Comparison of ENCODE assay signal across 8 cellular contexts in genomic region chr2:222655748-222656543, GRCh38. TPM values are rescaled to one million over a fixed set of nuclear protein-coding genes. Genes with fewer than 3 reads are reported as not detected.
DNase-seq lines count a peak whose midpoint lies in the region; ATAC-seq and TF ChIP-seq lines count a peak whose summit lies in the region.

Gene FARSB, minus strand, starts transcription at chr2:222656092. Its CDS starts 19 bp downstream, at chr2:222656073.

- no peaks in the 10 kb centered on the region for H3K9me2 ChIP-seq in GM23248 (ENCODE audit: insufficient read depth)

- H3K79me2 ChIP-seq in DND-41 (ENCODE audit: insufficient read depth, low read length) (peaks cover 53% of the 10 kb centered on the region), GM23248 (ENCODE audit: insufficient read depth) (peaks cover 52% of the 10 kb centered on the region)

- H2AFZ ChIP-seq in DND-41 (ENCODE audit: low read depth, low read length): peak within 1 kb of the TSS; percentile 85
- H2AFZ ChIP-seq in GM23248: peak within 1 kb of the TSS; percentile 93

- H3K4me3 ChIP-seq in DND-41 (ENCODE audit: low read depth in 1 of 2, low read length in 2 of 2) (peak within 1 kb of the TSS; percentile 86 to 98), GM23248 (peak within 1 kb of the TSS; percentile 96)
- peak within 1 kb of the TSS; percentile 82 for H3K4me3 ChIP-seq in naive thymus-derived CD4-positive, alpha-beta T cell (ENCODE audit: low read length)

- H3K9me3 ChIP-seq in DND-41 (ENCODE audit: insufficient read depth, low read length, severe bottlenecking) (no peaks in the 10 kb centered on the region), GM23248 (ENCODE audit: low read depth) (no peaks in the 10 kb centered on the region)
- no peaks in the 10 kb centered on the region for H3K9me3 ChIP-seq in naive thymus-derived CD4-positive, alpha-beta T cell (ENCODE audit: control insufficient read depth in 2 of 3, low read length in 3 of 3)

- H3K36me3 Mint-ChIP-seq in activated T-helper 1 cell treated with anti-CD3 and anti-CD28 coated beads, Interleukin-12 subunit alpha, Interleukin-12 subunit beta, Interleukin-2, Interleukin-4 antibody, amounts not matched to agents 30 ng/mL and 10 ng/mL and 1 ng/mL, durations not matched to agents 14 hours and 24 hours and 36 hours (ENCODE audit: low read depth): peaks cover 13% of the 10 kb centered on the region
- H3K36me3 Mint-ChIP-seq in naive thymus-derived CD4-positive, alpha-beta T cell: peaks cover 2 to 5% (median 4%) of the 10 kb centered on the region in 5 donors
- peaks cover 13 to 15% of the 10 kb centered on the region in 2 donors for H3K36me3 Mint-ChIP-seq in stimulated activated naive B cell treated with anti-CD40 and anti-IgM and Interleukin-4, amounts not matched to agents 10 μg/mL and 1 μg/mL and 100 μg/mL, for 72 hours

- H3K27me3 Mint-ChIP-seq in activated T-helper 1 cell treated with anti-CD3 and anti-CD28 coated beads, Interleukin-12 subunit alpha, Interleukin-12 subunit beta, Interleukin-2, Interleukin-4 antibody, amounts not matched to agents 30 ng/mL and 10 ng/mL and 1 ng/mL, durations not matched to agents 14 hours and 24 hours and 36 hours (ENCODE audit: insufficient read depth): no peaks in the 10 kb centered on the region
- H3K27me3 Mint-ChIP-seq in naive thymus-derived CD4-positive, alpha-beta T cell: no peaks in the 10 kb centered on the region
- no peaks in the 10 kb centered on the region for H3K27me3 Mint-ChIP-seq in stimulated activated naive B cell treated with anti-CD40 and anti-IgM and Interleukin-4, amounts not matched to agents 10 μg/mL and 1 μg/mL and 100 μg/mL, for 72 hours

- H3K4me1 ChIP-seq in DND-41 (ENCODE audit: insufficient read depth, low read length) (peaks cover 37% of the 10 kb centered on the region), GM23248 (ENCODE audit: insufficient read depth) (peaks cover 25% of the 10 kb centered on the region)
- H3K4me1 ChIP-seq in naive thymus-derived CD4-positive, alpha-beta T cell (ENCODE audit: control insufficient read depth in 2 of 2, insufficient read depth in 2 of 2, low read length in 2 of 2): peaks cover 18 to 20% of the 10 kb centered on the region in 2 donors

- no peak for TF ChIP-seq CTCF in DND-41 (IDR thresholded peaks at IDR 0.05; ENCODE audit: borderline replicate concordance, extremely low read depth, low read length, poor library complexity, severe bottlenecking)

- H3F3A ChIP-seq in GM23248 (ENCODE audit: insufficient read depth): peaks cover 30% of the 10 kb centered on the region

- no peaks in the 10 kb centered on the region for H3K27me3 ChIP-seq in DND-41 (ENCODE audit: insufficient read depth, low read length, poor library complexity)
- H3K27me3 ChIP-seq in GM23248 (replicated peaks; ENCODE audit: insufficient read depth): no peaks in the 10 kb centered on the region
- H3K27me3 ChIP-seq in naive thymus-derived CD4-positive, alpha-beta T cell (ENCODE audit: control insufficient read depth in 2 of 2, insufficient read depth in 2 of 2, low read length in 2 of 2): no peaks in the 10 kb centered on the region

- H3K4me3 Mint-ChIP-seq in activated T-helper 1 cell treated with anti-CD3 and anti-CD28 coated beads, Interleukin-12 subunit alpha, Interleukin-12 subunit beta, Interleukin-2, Interleukin-4 antibody, amounts not matched to agents 30 ng/mL and 10 ng/mL and 1 ng/mL, durations not matched to agents 14 hours and 24 hours and 36 hours: peak within 1 kb of the TSS; percentile 95
- H3K4me3 Mint-ChIP-seq in naive thymus-derived CD4-positive, alpha-beta T cell: peak within 1 kb of the TSS; percentile 95 to 100 (median 99)
- H3K4me3 Mint-ChIP-seq in stimulated activated naive B cell treated with anti-CD40 and anti-IgM and Interleukin-4, amounts not matched to agents 10 μg/mL and 1 μg/mL and 100 μg/mL, for 72 hours: peak within 1 kb of the TSS; percentile 98 to 100

- in situ Hi-C loops in GM23248 (cut with MboI): no loop called here

- peak; percentile 89 for ATAC-seq in DND-41 (ENCODE audit: insufficient read depth, low read depth)
- ATAC-seq in naive thymus-derived CD4-positive, alpha-beta T cell: peak; percentile 96
- peak; percentile 93 to 96 for ATAC-seq in stimulated activated naive B cell treated with anti-CD40 and anti-IgM and Interleukin-4, amounts not matched to agents 10 μg/mL and 1 μg/mL and 100 μg/mL, for 72 hours (replicated peaks)

- intact Hi-C loops in activated T-helper 1 cell treated with anti-CD3 and anti-CD28 coated beads, Interleukin-12 subunit alpha, Interleukin-12 subunit beta, Interleukin-2, Interleukin-4 antibody, amounts not matched to agents 30 ng/mL and 10 ng/mL and 1 ng/mL, durations not matched to agents 14 hours and 24 hours and 36 hours (cut with micrococcal nuclease): loop anchor here (1.0 to 5.0 kb wide), 8 partner anchors 34 to 1931 kb away; partner anchors contain the start of genes AP1S3, CUL3 and MRPL44
- intact Hi-C loops in naive thymus-derived CD4-positive, alpha-beta T cell (cut with micrococcal nuclease): loop anchor here (1.0 to 5.0 kb wide), 10 partner anchors 34 to 1929 kb away; partner anchors contain the start of genes CUL3 (in 2 of the 2), EPHA4 (in 1 of the 2), MRPL44 (in 1 of the 2) and SGPP2 (in 1 of the 2)

- WGBS in GM23248 (ENCODE audit: low coverage in 1 of 2, low lambda C conversion rate in 2 of 2, missing lambda C conversion rate in 2 of 2), 2 experiments: 0 to 1% methylated on average over 45 to 50 of the region's 50 CpGs

- H3K27ac Mint-ChIP-seq in activated T-helper 1 cell treated with anti-CD3 and anti-CD28 coated beads, Interleukin-12 subunit alpha, Interleukin-12 subunit beta, Interleukin-2, Interleukin-4 antibody, amounts not matched to agents 30 ng/mL and 10 ng/mL and 1 ng/mL, durations not matched to agents 14 hours and 24 hours and 36 hours: peak within 1 kb of the TSS; percentile 87
- peak within 1 kb of the TSS; percentile 98 to 100 (median 99) for H3K27ac Mint-ChIP-seq in naive thymus-derived CD4-positive, alpha-beta T cell
- peak within 1 kb of the TSS; percentile 100 for H3K27ac Mint-ChIP-seq in stimulated activated naive B cell treated with anti-CD40 and anti-IgM and Interleukin-4, amounts not matched to agents 10 μg/mL and 1 μg/mL and 100 μg/mL, for 72 hours

- POLR2A ChIA-PET in naive thymus-derived CD4-positive, alpha-beta T cell (lab: Charles Lee): no interaction called here

- H3K27ac ChIP-seq in DND-41 (ENCODE audit: low read length): peak within 1 kb of the TSS; percentile 96
- peak within 1 kb of the TSS; percentile 98 for H3K27ac ChIP-seq in GM23248
- H3K27ac ChIP-seq in naive thymus-derived CD4-positive, alpha-beta T cell (ENCODE audit: low read depth, low read length): peak within 1 kb of the TSS; percentile 94

- DNase-seq in DND-41 (peak; percentile 94), GM23248 (peak; percentile 99), Kasumi-1 (lab: John Stamatoyannopoulos, UW) (peak; percentile 70 to 73), RPMI7951 (ENCODE audit: low read depth) (peak; percentile 94), fibroblast of gingiva (ENCODE audit: low read depth) (peak; percentile 94)
- peak; percentile 90 for DNase-seq in activated T-helper 1 cell treated with anti-CD3 and anti-CD28 coated beads, Interleukin-12 subunit alpha, Interleukin-12 subunit beta, Interleukin-2, Interleukin-4 antibody, amounts not matched to agents 30 ng/mL and 10 ng/mL and 1 ng/mL, durations not matched to agents 14 hours and 24 hours and 36 hours (ENCODE audit: low spot score)
- DNase-seq in naive thymus-derived CD4-positive, alpha-beta T cell: peak; percentile 86 to 98 (median 94)
- peak; percentile 89 for DNase-seq in stimulated activated naive B cell treated with anti-CD40 and anti-IgM and Interleukin-4, amounts not matched to agents 10 μg/mL and 1 μg/mL and 100 μg/mL, for 72 hours

- H3K9me3 Mint-ChIP-seq in activated T-helper 1 cell treated with anti-CD3 and anti-CD28 coated beads, Interleukin-12 subunit alpha, Interleukin-12 subunit beta, Interleukin-2, Interleukin-4 antibody, amounts not matched to agents 30 ng/mL and 10 ng/mL and 1 ng/mL, durations not matched to agents 14 hours and 24 hours and 36 hours: no peaks in the 10 kb centered on the region
- no peaks in the 10 kb centered on the region for H3K9me3 Mint-ChIP-seq in naive thymus-derived CD4-positive, alpha-beta T cell
- no peaks in the 10 kb centered on the region for H3K9me3 Mint-ChIP-seq in stimulated activated naive B cell treated with anti-CD40 and anti-IgM and Interleukin-4, amounts not matched to agents 10 μg/mL and 1 μg/mL and 100 μg/mL, for 72 hours

- CTCF ChIA-PET in naive thymus-derived CD4-positive, alpha-beta T cell (lab: Charles Lee): no interaction called here

- H3K36me3 ChIP-seq in DND-41 (ENCODE audit: insufficient read depth, low read length): peaks cover 4% of the 10 kb centered on the region; the same call in 1 of the 2 replicates
- H3K36me3 ChIP-seq in GM23248 (ENCODE audit: low read depth): no peaks in the 10 kb centered on the region
- H3K36me3 ChIP-seq in naive thymus-derived CD4-positive, alpha-beta T cell (ENCODE audit: control insufficient read depth in 2 of 3, insufficient read depth in 3 of 3, low read length in 3 of 3): peaks cover 0 to 5% (median 0%) of the 10 kb centered on the region in 3 experiments

- H4K20me1 ChIP-seq in DND-41 (ENCODE audit: insufficient read depth, low read length) (peaks cover 26% of the 10 kb centered on the region; the same call in 1 of the 2 replicates), GM23248 (ENCODE audit: insufficient read depth) (no peaks in the 10 kb centered on the region)

- H3K4me2 ChIP-seq in DND-41 (ENCODE audit: insufficient read depth, low read length): peak within 1 kb of the TSS; percentile 83
- H3K4me2 ChIP-seq in GM23248 (ENCODE audit: unreplicated experiment): peak within 1 kb of the TSS; percentile 95

- H3K9ac ChIP-seq in DND-41 (ENCODE audit: low read depth, low read length) (peak within 1 kb of the TSS; percentile 93), GM23248 (peak within 1 kb of the TSS; percentile 98)

- peaks cover 36% of the 10 kb centered on the region for H3K4me1 Mint-ChIP-seq in activated T-helper 1 cell treated with anti-CD3 and anti-CD28 coated beads, Interleukin-12 subunit alpha, Interleukin-12 subunit beta, Interleukin-2, Interleukin-4 antibody, amounts not matched to agents 30 ng/mL and 10 ng/mL and 1 ng/mL, durations not matched to agents 14 hours and 24 hours and 36 hours (ENCODE audit: low read depth)
- peaks cover 30 to 59% (median 45%) of the 10 kb centered on the region in 7 donors for H3K4me1 Mint-ChIP-seq in naive thymus-derived CD4-positive, alpha-beta T cell
- H3K4me1 Mint-ChIP-seq in stimulated activated naive B cell treated with anti-CD40 and anti-IgM and Interleukin-4, amounts not matched to agents 10 μg/mL and 1 μg/mL and 100 μg/mL, for 72 hours: peaks cover 22 to 37% of the 10 kb centered on the region in 2 donors

RNA-seq across cellular contexts. Expression of gene FARSB, which starts in this region (rescaled TPM):
- 16.8 and 17.7 TPM in 2 replicates for total RNA-seq in GM23248 (2014; rRNA removed; shearing (Covaris generic))
- 40.3 and 42.5 TPM in 2 replicates for polyA plus RNA-seq in GM23248 (2016; fragmentation: Nextera tagmentation; extraction: Ambion mirVana)
- total RNA-seq in RPMI7951 (2014; rRNA removed; shearing (Covaris generic)): 48.3 and 59.4 TPM in 2 replicates
- total RNA-seq in activated T-helper 1 cell treated with anti-CD3 and anti-CD28 coated beads, Interleukin-12 subunit alpha, Interleukin-12 subunit beta, Interleukin-2, Interleukin-4 antibody, amounts not matched to agents 30 ng/mL and 10 ng/mL and 1 ng/mL, durations not matched to agents 14 hours and 24 hours and 36 hours: 48.9 and 53.4 TPM in 2 replicates
- total RNA-seq in naive thymus-derived CD4-positive, alpha-beta T cell: 10 to 100 TPM; 10.5 to 23.3 (median 13.8) TPM
- 10 to 100 TPM; 27.6 to 31.8 TPM for polyA plus RNA-seq in naive thymus-derived CD4-positive, alpha-beta T cell

Comparison
In these comparisons a context has a peak if more than half of its experiments do, and no peak if none do; other contexts are left out.
1. Peak in every context shown above with its lines: DNase-seq, ATAC-seq, H3K4me3 ChIP-seq and H3K27ac ChIP-seq.